ENCODE assay signal across 15 cellular contexts in the genomic region with DNA sequence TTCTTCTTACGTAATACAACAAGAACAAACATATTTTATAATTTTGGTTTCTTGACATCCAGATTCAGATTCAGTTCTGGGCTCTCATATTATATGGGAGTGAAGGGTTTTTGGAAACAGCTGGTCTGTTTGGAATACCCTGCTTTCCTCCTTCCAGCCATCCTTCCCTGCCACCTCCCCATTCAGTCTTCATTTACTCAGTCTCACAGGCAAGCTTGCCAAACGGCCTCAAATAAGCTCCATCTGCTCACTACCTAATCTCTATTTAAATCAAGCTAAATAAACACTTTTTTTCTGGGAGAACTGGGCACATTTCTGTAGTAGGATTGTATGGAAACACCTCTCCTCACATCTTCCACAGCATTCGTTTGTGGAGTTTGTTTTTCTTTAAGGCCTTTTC.
DNase-seq lines count a peak whose midpoint lies in the region; ATAC-seq and TF ChIP-seq lines count a peak whose summit lies in the region.
"Had no signal": no experiment of that assay in that cellular context is flagged by ENCODE, and none has a peak within 500 bp of the region (broad histone marks: within the 10 kb centered on the region; RNA-seq: fewer than 3 reads in every experiment).

No MANE protein-coding gene starts in this region.

- TF ChIP-seq CTCF in AG09319 (IDR thresholded peaks at IDR 0.05; ENCODE audit: low read depth, low read length), result no peak
- no peak for TF ChIP-seq CTCF in LNCaP clone FGC (IDR thresholded peaks at IDR 0.05; ENCODE audit: control insufficient read depth, extremely low read depth, insufficient read depth)
- no peak for TF ChIP-seq CTCF in esophagus squamous epithelium (IDR thresholded peaks at IDR 0.05)

- H3K27me3 ChIP-seq in SJCRH30, result no peaks in the 10 kb centered on the region
- no peaks in the 10 kb centered on the region for H3K27me3 ChIP-seq in esophagus squamous epithelium

- DNase-seq in AG09319 (ENCODE audit: extremely low read depth, low read depth), result peak; percentile 30
- peak; percentile 14 for DNase-seq in LNCaP clone FGC (ENCODE audit: low read depth)
- peak; percentile 17 to 30 for DNase-seq in SJCRH30
- DNase-seq in inferior parietal cortex (ENCODE audit: extremely low spot score), result peak; percentile 17
- no peak for DNase-seq in activated naive CD4-positive, alpha-beta T cell treated with anti-CD3 and anti-CD28 coated beads, Interleukin-2, amount 50 U/mL, for 16 hours
- no peak for DNase-seq in stimulated activated naive CD4-positive, alpha-beta T cell treated with Interleukin-2 at 50 U/mL for 16 hours (lab: John Stamatoyannopoulos, UW)
- no peak for DNase-seq in esophagus squamous epithelium (lab: John Stamatoyannopoulos, UW)
- no peak for DNase-seq in T-helper 17 cell
- DNase-seq: ACHN; activated B cell treated with CpG ODN at 0.5 μM for 24 hours; Calu3; central memory CD4-positive, alpha-beta T cell; Kasumi-1; stimulated activated naive CD8-positive, alpha-beta T cell treated with anti-CD3 and anti-CD28 coated beads, Interleukin-15, Interleukin-2, amounts not matched to agents 100 U/mL and 50 U/mL, for 24 hours had no signal

- no peaks in the 10 kb centered on the region for H3K4me1 ChIP-seq in SJCRH30
- no peaks in the 10 kb centered on the region for H3K4me1 ChIP-seq in esophagus squamous epithelium

- H3K9me3 ChIP-seq in SJCRH30 (replicated peaks) (no peaks in the 10 kb centered on the region), esophagus squamous epithelium (no peaks in the 10 kb centered on the region), T-helper 17 cell (ENCODE audit: control insufficient read depth, low read length, poor library complexity, severe bottlenecking) (no peaks in the 10 kb centered on the region)

- intact Hi-C loops in esophagus squamous epithelium (cut with DNase I), result no loop called here

- no peaks in the 10 kb centered on the region for H3K36me3 Mint-ChIP-seq in T-helper 17 cell (ENCODE audit: low read depth)
- H3K36me3 Mint-ChIP-seq: activated naive CD4-positive, alpha-beta T cell treated with anti-CD3 and anti-CD28 coated beads, Interleukin-2, amount 50 U/mL, for 24 hours had no signal

- TF ChIP-seq POLR2A in esophagus squamous epithelium (IDR thresholded peaks at IDR 0.05), result no peak

- H3K36me3 ChIP-seq in SJCRH30, result no peaks in the 10 kb centered on the region
- no peaks in the 10 kb centered on the region for H3K36me3 ChIP-seq in esophagus squamous epithelium

- no peak overlapping the region for H3K27ac ChIP-seq in SJCRH30
- peak overlapping the region in 1 of 4 donors; percentile 18 for H3K27ac ChIP-seq in esophagus squamous epithelium

- H3K27ac Mint-ChIP-seq in T-helper 17 cell, result no peak overlapping the region
- H3K27ac Mint-ChIP-seq: activated B cell treated with CpG ODN at 0.5 μM for 24 hours; activated naive CD4-positive, alpha-beta T cell treated with anti-CD3 and anti-CD28 coated beads, Interleukin-2, amount 50 U/mL, for 24 hours had no signal

- no peak overlapping the region for H3K4me3 ChIP-seq in LNCaP clone FGC (ENCODE audit: low read depth, low read length)
- H3K4me3 ChIP-seq in SJCRH30, result no peak overlapping the region
- no peak overlapping the region for H3K4me3 ChIP-seq in esophagus squamous epithelium

- no peaks in the 10 kb centered on the region for H3K27me3 Mint-ChIP-seq in T-helper 17 cell
- H3K27me3 Mint-ChIP-seq: activated B cell treated with CpG ODN at 0.5 μM for 24 hours; activated naive CD4-positive, alpha-beta T cell treated with anti-CD3 and anti-CD28 coated beads, Interleukin-2, amount 50 U/mL, for 24 hours had no signal

- 29 to 47% methylated on average over 3 of the region's 3 CpGs for WGBS in esophagus squamous epithelium, 2 donors

- H3K4me1 Mint-ChIP-seq in T-helper 17 cell, result no peaks in the 10 kb centered on the region
- H3K4me1 Mint-ChIP-seq: activated B cell treated with CpG ODN at 0.5 μM for 24 hours; activated naive CD4-positive, alpha-beta T cell treated with anti-CD3 and anti-CD28 coated beads, Interleukin-2, amount 50 U/mL, for 24 hours had no signal

- H3K4me3 Mint-ChIP-seq in T-helper 17 cell, result no peak overlapping the region
- H3K4me3 Mint-ChIP-seq: activated B cell treated with CpG ODN at 0.5 μM for 24 hours; activated naive CD4-positive, alpha-beta T cell treated with anti-CD3 and anti-CD28 coated beads, Interleukin-2, amount 50 U/mL, for 24 hours had no signal

- ATAC-seq in T-helper 17 cell, result no peak
- ATAC-seq: stimulated activated naive CD8-positive, alpha-beta T cell treated with anti-CD3 and anti-CD28 coated beads, Interleukin-15, Interleukin-2, amounts not matched to agents 100 U/mL and 50 U/mL, for 24 hours had no signal

Comparison
In these comparisons a context has a peak if more than half of its experiments do, and no peak if none do; other contexts are left out.
1. DNase-seq: peak in AG09319 (single experiment), LNCaP clone FGC (single experiment), SJCRH30 (2 of 2) and inferior parietal cortex (single experiment); none in activated naive CD4-positive, alpha-beta T cell treated with anti-CD3 and anti-CD28 coated beads, Interleukin-2, amount 50 U/mL, for 16 hours (single experiment), stimulated activated naive CD4-positive, alpha-beta T cell treated with Interleukin-2 at 50 U/mL for 16 hours (single experiment), esophagus squamous epithelium (single experiment) and T-helper 17 cell (0 of 3).